Comparison of ENCODE assay signal across 10 cellular contexts in genomic region chr10:19629559-19629958, GRCh38.
DNase-seq lines count a peak whose midpoint lies in the region; FAIRE-seq and TF ChIP-seq lines count a peak whose summit lies in the region.
"Had no signal": no experiment of that assay in that cellular context is flagged by ENCODE, and none has a peak within 500 bp of the region (broad histone marks: within the 10 kb centered on the region; RNA-seq: fewer than 3 reads in every experiment).

No MANE protein-coding gene starts in this region.

- H2AFZ ChIP-seq in mammary epithelial cell (ENCODE audit: low read depth, low read length), result no peak overlapping the region

- dilution Hi-C loops in mammary epithelial cell (cut with HindIII; ENCODE audit: low sequenced_read_pairs), result no loop called here

- no peaks in the 10 kb centered on the region for H3K4me1 ChIP-seq in mammary epithelial cell (ENCODE audit: insufficient read depth, low read length)
- H3K4me1 ChIP-seq: breast epithelium had no signal

- H3K36me3 ChIP-seq in mammary epithelial cell (ENCODE audit: insufficient read depth, low read length), result no peaks in the 10 kb centered on the region
- H3K36me3 ChIP-seq: breast epithelium had no signal

- no peaks in the 10 kb centered on the region for H3K9me3 ChIP-seq in mammary epithelial cell (replicated peaks; ENCODE audit: insufficient read depth, low read length)
- H3K9me3 ChIP-seq: breast epithelium had no signal

- H4K20me1 ChIP-seq in mammary epithelial cell (ENCODE audit: insufficient read depth, low read length), result no peaks in the 10 kb centered on the region

- H3K79me2 ChIP-seq in mammary epithelial cell (ENCODE audit: insufficient read depth, low read length), result no peaks in the 10 kb centered on the region

- H3K4me2 ChIP-seq in mammary epithelial cell (ENCODE audit: insufficient read depth, low read depth, low read length), result no peak overlapping the region

- no peak for TF ChIP-seq CTCF in mammary epithelial cell (conservative IDR thresholded peaks at IDR 0.05 in 1 of 2, IDR thresholded peaks at IDR 0.05 in 1 of 2; ENCODE audit: extremely low read depth in 1 of 2, insufficient read depth in 1 of 2, low read depth in 1 of 2, low read length in 2 of 2)

- CTCF ChIA-PET in HEK293T (lab: Yijun Ruan, JAX) (interaction anchor here (0.7 to 0.8 kb wide), 2 partner anchors 9 to 463 kb away, joined by 3 to 4 read pairs; no protein-coding TSS in a partner anchor), mammary epithelial cell (lab: Charles Lee; ENCODE audit: low non-redundant PET) (no interaction called here)

- no peak overlapping the region for H3K9ac ChIP-seq in mammary epithelial cell (ENCODE audit: insufficient read depth, low read length)

- H3K4me3 ChIP-seq in mammary epithelial cell (replicated peaks in 1 of 3; ENCODE audit: insufficient read depth in 1 of 3, low read depth in 2 of 3, low read length in 3 of 3), result no peak overlapping the region
- H3K4me3 ChIP-seq: breast epithelium had no signal

- in situ Hi-C loops in mammary epithelial cell (cut with MboI; ENCODE audit: low sequenced_read_pairs in 2 of 2), result no loop called here

- intact Hi-C loops in mammary epithelial cell (cut with micrococcal nuclease), result loop anchor here (10.0 kb wide), 1 partner anchor 1215 kb away; no protein-coding TSS in a partner anchor

- BruUV-seq in mammary epithelial cell (replicated peaks; lab: Mats Ljungman, UMichigan), result no TSS peak

- POLR2A ChIA-PET in HEK293T (lab: Yijun Ruan, JAX), result no interaction called here

- FAIRE-seq in urothelium cell line (lab: Jason Lieb, UNC), result no peak

- peak overlapping the region; percentile 15 for H3K27ac ChIP-seq in cingulate gyrus (ENCODE audit: low read depth, low read length)
- no peak overlapping the region for H3K27ac ChIP-seq in mammary epithelial cell (ENCODE audit: insufficient read depth, low read depth, low read length)

- peak; percentile 19 for DNase-seq in HEK293T (ENCODE audit: extremely low spot score)
- DNase-seq in left kidney (ENCODE audit: low read depth, low spot score), result peak; percentile 63
- DNase-seq in smooth muscle cell of the brain vasculature (ENCODE audit: low read depth, low spot score), result peak; percentile 52
- no peak for DNase-seq in NCI-H1417 treated with DMSO at 0.1 percent for 48 hours (lab: John Stamatoyannopoulos, UW)
- DNase-seq in HPDE6-E6E7 (ENCODE audit: extremely low spot score), result no peak
- DNase-seq in mammary epithelial cell, result no peak
- no peak for DNase-seq in urothelium cell line (ENCODE audit: low spot score)
- DNase-seq: NCI-H1436 treated with DMSO at 0.1 percent for 48 hours had no signal

- no peaks in the 10 kb centered on the region for H3K27me3 ChIP-seq in mammary epithelial cell (ENCODE audit: insufficient read depth, low read length)
- H3K27me3 ChIP-seq: breast epithelium had no signal

- 84% methylated on average over 6 of the region's 6 CpGs for WGBS in mammary epithelial cell (ENCODE audit: low coverage, missing lambda C conversion rate)

TF ChIP-seq in HEK293T, 16 proteins besides CTCF, POLR2A, EP300 and RAD21:
- no peak for TF ChIP-seq ZNF384 (IDR thresholded peaks at IDR 0.05)
- no peak for TF ChIP-seq CTBP1 (IDR thresholded peaks at IDR 0.05; ENCODE audit: borderline replicate concordance)
- no peak for TF ChIP-seq ELF4 (IDR thresholded peaks at IDR 0.05)
- no peak for TF ChIP-seq FOXM1 (IDR thresholded peaks at IDR 0.05; ENCODE audit: borderline replicate concordance)
- TF ChIP-seq SUZ12 (IDR thresholded peaks at IDR 0.05), result no peak
- TF ChIP-seq FOXA1 (IDR thresholded peaks at IDR 0.05), result no peak
- TF ChIP-seq LEF1 (IDR thresholded peaks at IDR 0.05; ENCODE audit: borderline replicate concordance), result no peak
- TF ChIP-seq FOXK2 (IDR thresholded peaks at IDR 0.05), result no peak
- no peak for TF ChIP-seq TARDBP (IDR thresholded peaks at IDR 0.05)
- TF ChIP-seq L3MBTL2 (conservative IDR thresholded peaks at IDR 0.05), result no peak
- TF ChIP-seq PKNOX1 (IDR thresholded peaks at IDR 0.05), result no peak

Comparison
In these comparisons a context has a peak if more than half of its experiments do, and no peak if none do; other contexts are left out.
1. DNase-seq: peak in HEK293T (single experiment), left kidney (single experiment) and smooth muscle cell of the brain vasculature (single experiment); none in NCI-H1417 treated with DMSO at 0.1 percent for 48 hours (single experiment), HPDE6-E6E7 (single experiment), mammary epithelial cell (single experiment) and urothelium cell line (single experiment).